1 cellular context compared by ENCODE assay signal in genomic region chr20:57638895-57639236, GRCh38.
TF ChIP-seq lines count a peak whose summit lies in the region.

No MANE protein-coding gene starts in this region.

TF ChIP-seq in A549, 52 proteins besides CTCF, POLR2A, EP300 and RAD21 (continued from another document):
- no peak for TF ChIP-seq HES2 (IDR thresholded peaks at IDR 0.05)
- TF ChIP-seq, protein P1, sequence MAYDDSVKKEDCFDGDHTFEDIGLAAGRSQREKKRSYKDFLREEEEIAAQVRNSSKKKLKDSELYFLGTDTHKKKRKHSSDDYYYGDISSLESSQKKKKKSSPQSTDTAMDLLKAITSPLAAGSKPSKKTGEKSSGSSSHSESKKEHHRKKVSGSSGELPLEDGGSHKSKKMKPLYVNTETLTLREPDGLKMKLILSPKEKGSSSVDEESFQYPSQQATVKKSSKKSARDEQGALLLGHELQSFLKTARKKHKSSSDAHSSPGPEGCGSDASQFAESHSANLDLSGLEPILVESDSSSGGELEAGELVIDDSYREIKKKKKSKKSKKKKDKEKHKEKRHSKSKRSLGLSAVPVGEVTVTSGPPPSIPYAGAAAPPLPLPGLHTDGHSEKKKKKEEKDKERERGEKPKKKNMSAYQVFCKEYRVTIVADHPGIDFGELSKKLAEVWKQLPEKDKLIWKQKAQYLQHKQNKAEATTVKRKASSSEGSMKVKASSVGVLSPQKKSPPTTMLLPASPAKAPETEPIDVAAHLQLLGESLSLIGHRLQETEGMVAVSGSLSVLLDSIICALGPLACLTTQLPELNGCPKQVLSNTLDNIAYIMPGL (CRISPR knock-in tag; IDR thresholded peaks at IDR 0.05; ENCODE audit: borderline replicate concordance), result no peak
- TF ChIP-seq RCOR1 (IDR thresholded peaks at IDR 0.05; ENCODE audit: low read depth, low read length), result no peak
- TF ChIP-seq RFX5 (IDR thresholded peaks at IDR 0.05), result no peak
- no peak for TF ChIP-seq HEYL (CRISPR knock-in tag; IDR thresholded peaks at IDR 0.05)
- TF ChIP-seq CHD4 (IDR thresholded peaks at IDR 0.05; ENCODE audit: borderline replicate concordance), result no peak
- no peak for TF ChIP-seq FOSL2 (IDR thresholded peaks at IDR 0.05)
- peak; percentile 3; the same call in 1 of the 2 replicates for TF ChIP-seq FOSL2 (CRISPR knock-in tag; IDR thresholded peaks at IDR 0.05)
- no peak for TF ChIP-seq ZNF302 (CRISPR knock-in tag; IDR thresholded peaks at IDR 0.05)
- TF ChIP-seq ZSCAN20 (CRISPR knock-in tag; IDR thresholded peaks at IDR 0.05), result no peak
- TF ChIP-seq EHF (CRISPR knock-in tag; IDR thresholded peaks at IDR 0.05), result no peak
- TF ChIP-seq NPAS2 (CRISPR knock-in tag; IDR thresholded peaks at IDR 0.05; ENCODE audit: borderline replicate concordance), result no peak
- TF ChIP-seq CBX8 (IDR thresholded peaks at IDR 0.05), result no peak
- no peak for TF ChIP-seq FOXS1 (CRISPR knock-in tag; IDR thresholded peaks at IDR 0.05)
- TF ChIP-seq BCL3 (IDR thresholded peaks at IDR 0.05), result no peak
- peak; percentile 24 to 48; a peak in 2 of 4 replicates for TF ChIP-seq CEBPB (IDR thresholded peaks at IDR 0.05)
- TF ChIP-seq KDM5A (IDR thresholded peaks at IDR 0.05), result no peak
- no peak for TF ChIP-seq NR3C1 (IDR thresholded peaks at IDR 0.05)
- no peak for TF ChIP-seq SMC3 (IDR thresholded peaks at IDR 0.05)
- no peak for TF ChIP-seq MAZ (IDR thresholded peaks at IDR 0.05; ENCODE audit: borderline replicate concordance, low read depth, low read length)
- TF ChIP-seq PHF8 (IDR thresholded peaks at IDR 0.05; ENCODE audit: borderline replicate concordance, low read depth), result no peak
- TF ChIP-seq, protein P2, sequence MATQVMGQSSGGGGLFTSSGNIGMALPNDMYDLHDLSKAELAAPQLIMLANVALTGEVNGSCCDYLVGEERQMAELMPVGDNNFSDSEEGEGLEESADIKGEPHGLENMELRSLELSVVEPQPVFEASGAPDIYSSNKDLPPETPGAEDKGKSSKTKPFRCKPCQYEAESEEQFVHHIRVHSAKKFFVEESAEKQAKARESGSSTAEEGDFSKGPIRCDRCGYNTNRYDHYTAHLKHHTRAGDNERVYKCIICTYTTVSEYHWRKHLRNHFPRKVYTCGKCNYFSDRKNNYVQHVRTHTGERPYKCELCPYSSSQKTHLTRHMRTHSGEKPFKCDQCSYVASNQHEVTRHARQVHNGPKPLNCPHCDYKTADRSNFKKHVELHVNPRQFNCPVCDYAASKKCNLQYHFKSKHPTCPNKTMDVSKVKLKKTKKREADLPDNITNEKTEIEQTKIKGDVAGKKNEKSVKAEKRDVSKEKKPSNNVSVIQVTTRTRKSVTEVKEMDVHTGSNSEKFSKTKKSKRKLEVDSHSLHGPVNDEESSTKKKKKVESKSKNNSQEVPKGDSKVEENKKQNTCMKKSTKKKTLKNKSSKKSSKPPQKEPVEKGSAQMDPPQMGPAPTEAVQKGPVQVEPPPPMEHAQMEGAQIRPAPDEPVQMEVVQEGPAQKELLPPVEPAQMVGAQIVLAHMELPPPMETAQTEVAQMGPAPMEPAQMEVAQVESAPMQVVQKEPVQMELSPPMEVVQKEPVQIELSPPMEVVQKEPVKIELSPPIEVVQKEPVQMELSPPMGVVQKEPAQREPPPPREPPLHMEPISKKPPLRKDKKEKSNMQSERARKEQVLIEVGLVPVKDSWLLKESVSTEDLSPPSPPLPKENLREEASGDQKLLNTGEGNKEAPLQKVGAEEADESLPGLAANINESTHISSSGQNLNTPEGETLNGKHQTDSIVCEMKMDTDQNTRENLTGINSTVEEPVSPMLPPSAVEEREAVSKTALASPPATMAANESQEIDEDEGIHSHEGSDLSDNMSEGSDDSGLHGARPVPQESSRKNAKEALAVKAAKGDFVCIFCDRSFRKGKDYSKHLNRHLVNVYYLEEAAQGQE (IDR thresholded peaks at IDR 0.05), result no peak
- TF ChIP-seq E2F6 (IDR thresholded peaks at IDR 0.05; ENCODE audit: borderline replicate concordance, low read depth), result no peak
TF ChIP-seq in A549: peak in this region for 4.
